20 cellular contexts compared by ENCODE assay signal in genomic region chr6:26470643-26471042, GRCh38. TPM values are rescaled to one million over a fixed set of nuclear protein-coding genes. Genes with fewer than 3 reads are reported as not detected.
DNase-seq lines count a peak whose midpoint lies in the region; ATAC-seq, FAIRE-seq and TF ChIP-seq lines count a peak whose summit lies in the region.
"Had no signal": no experiment of that assay in that cellular context is flagged by ENCODE, and none has a peak within 500 bp of the region (broad histone marks: within the 10 kb centered on the region; RNA-seq: fewer than 3 reads in every experiment).

No MANE protein-coding gene starts in this region.

- H3K4me1 ChIP-seq in HepG2 (ENCODE audit: insufficient read depth, low read length) = peaks cover 32% of the 10 kb centered on the region
- peaks cover 0 to 10% (median 0%) of the 10 kb centered on the region in 4 donors for H3K4me1 ChIP-seq in right lobe of liver
- peaks cover 30 to 31% of the 10 kb centered on the region in 2 experiments for H3K4me1 ChIP-seq in neutrophil (ENCODE audit: control insufficient read depth in 1 of 2, insufficient read depth in 1 of 2, low read depth in 1 of 2, low read length in 1 of 2)

- H3K27ac ChIP-seq in HepG2 (ENCODE audit: extremely low read length, insufficient read depth, low read length) (no peak overlapping the region), right lobe of liver (no peak overlapping the region), neutrophil (peak overlapping the region; percentile 97)

- no peaks in the 10 kb centered on the region for H3K27me3 Mint-ChIP-seq in dendritic cell treated with granulocyte-macrophage colony-stimulating factor and Interleukin-4, amounts not matched to agents 40 ng/mL and 50 ng/mL, for 4 days

- H3K27ac Mint-ChIP-seq in dendritic cell treated with granulocyte-macrophage colony-stimulating factor and Interleukin-4, amounts not matched to agents 40 ng/mL and 50 ng/mL, for 4 days = peak overlapping the region; percentile 56

- peaks cover 70% of the 10 kb centered on the region for H3K36me3 Mint-ChIP-seq in dendritic cell treated with granulocyte-macrophage colony-stimulating factor and Interleukin-4, amounts not matched to agents 40 ng/mL and 50 ng/mL, for 4 days (ENCODE audit: low read depth)

- H3K9me3 ChIP-seq in HepG2 (ENCODE audit: low read length) = no peaks in the 10 kb centered on the region
- H3K9me3 ChIP-seq in right lobe of liver = no peaks in the 10 kb centered on the region
- H3K9me3 ChIP-seq in neutrophil = no peaks in the 10 kb centered on the region

- POLR2A ChIA-PET in HepG2 (lab: Yijun Ruan, JAX) = interaction anchor here (1.0 kb wide), 1 partner anchor 62 kb away, joined by 3 read pairs; no protein-coding TSS in a partner anchor

- in situ Hi-C loops in HepG2 (cut with HindIII; ENCODE audit: extremely low pct_ligation_motif_present, low pct_unique_long_range_greater_than_20kb) (no loop called here), GM13976 (cut with MboI; ENCODE audit: low sequenced_read_pairs, unreplicated experiment) (no loop called here)

- H3K79me2 ChIP-seq in HepG2 (ENCODE audit: insufficient read depth, low read length) = no peaks in the 10 kb centered on the region

- peaks cover 69% of the 10 kb centered on the region for H3K4me1 Mint-ChIP-seq in dendritic cell treated with granulocyte-macrophage colony-stimulating factor and Interleukin-4, amounts not matched to agents 40 ng/mL and 50 ng/mL, for 4 days (ENCODE audit: low read depth)

- BruUV-seq in HepG2 (replicated peaks; lab: Mats Ljungman, UMichigan) = no TSS peak

- TF ChIP-seq POLR2A in HepG2 (IDR thresholded peaks at IDR 0.05; ENCODE audit: insufficient read depth in 1 of 2, low read depth in 2 of 2, low read length in 2 of 2) (no peak), right lobe of liver (IDR thresholded peaks at IDR 0.05) (no peak)

- H2AFZ ChIP-seq in HepG2 (ENCODE audit: low read length) = no peak overlapping the region

- H3K36me3 ChIP-seq in HepG2 (replicated peaks in 1 of 2; ENCODE audit: control insufficient read depth in 1 of 2, insufficient read depth in 2 of 2, low read length in 2 of 2) = peaks cover 15 to 25% of the 10 kb centered on the region in 2 experiments
- H3K36me3 ChIP-seq in right lobe of liver = peaks cover 0 to 22% (median 12%) of the 10 kb centered on the region in 4 donors
- peaks cover 53% of the 10 kb centered on the region for H3K36me3 ChIP-seq in neutrophil

- H3K27me3 ChIP-seq in HepG2 (ENCODE audit: control insufficient read depth in 1 of 2, insufficient read depth in 2 of 2, low read length in 2 of 2) (no peaks in the 10 kb centered on the region), right lobe of liver (no peaks in the 10 kb centered on the region), neutrophil (no peaks in the 10 kb centered on the region)

- no peak for FAIRE-seq in HepG2 (lab: Jason Lieb, UNC)
- no peak for FAIRE-seq in D721Med (lab: Jason Lieb, UNC)
- FAIRE-seq: GM12878, GM19239 had no signal

- no peak overlapping the region for H3K4me3 Mint-ChIP-seq in dendritic cell treated with granulocyte-macrophage colony-stimulating factor and Interleukin-4, amounts not matched to agents 40 ng/mL and 50 ng/mL, for 4 days

- TF ChIP-seq RAD21 in HepG2 (CRISPR knock-in tag; IDR thresholded peaks at IDR 0.05) = no peak

- TF ChIP-seq CTCF in HepG2 (CRISPR knock-in tag; IDR thresholded peaks at IDR 0.05) (no peak), right lobe of liver (IDR thresholded peaks at IDR 0.05) (no peak), neutrophil (IDR thresholded peaks at IDR 0.05) (no peak), D721Med (IDR thresholded peaks at IDR 0.05; ENCODE audit: insufficient read depth, missing control alignments) (no peak), GM13976 (IDR thresholded peaks at IDR 0.05; ENCODE audit: borderline replicate concordance, control extremely low read depth, extremely low read depth, insufficient read depth, missing control alignments) (no peak)

- 71% methylated on average over 4 of the region's 4 CpGs for WGBS in HepG2 (ENCODE audit: low lambda C conversion rate)
- WGBS in right lobe of liver (ENCODE audit: insufficient coverage, low coverage, low lambda C conversion rate, missing lambda C conversion rate) = 75% methylated on average over 2 of the region's 4 CpGs

- no peak overlapping the region for H3K4me3 ChIP-seq in HepG2 (replicated peaks in 1 of 3; ENCODE audit: insufficient read depth in 1 of 3, low read depth in 2 of 3, low read length in 3 of 3)
- no peak overlapping the region for H3K4me3 ChIP-seq in right lobe of liver
- H3K4me3 ChIP-seq in neutrophil (ENCODE audit: low read depth in 1 of 2, low read length in 1 of 2) = no peak overlapping the region
- H3K4me3 ChIP-seq: GM12878 had no signal

- H3K9me3 Mint-ChIP-seq in dendritic cell treated with granulocyte-macrophage colony-stimulating factor and Interleukin-4, amounts not matched to agents 40 ng/mL and 50 ng/mL, for 4 days = peaks cover 11% of the 10 kb centered on the region

- CTCF ChIA-PET in HepG2 (lab: Yijun Ruan, JAX; ENCODE audit: low intra/inter-chr PET ratio, low total read pairs) = no interaction called here

- no peak for DNase-seq in HepG2 (ENCODE audit: low spot score)
- DNase-seq in right lobe of liver = no peak
- no peak for DNase-seq in NCI-H82 treated with DMSO at 0.1 percent for 48 hours (lab: John Stamatoyannopoulos, UW; ENCODE audit: unreplicated experiment)
- no peak for DNase-seq in D721Med (ENCODE audit: insufficient read length, low spot score)
- DNase-seq in GM13976 (ENCODE audit: low spot score) = no peak
- DNase-seq: ACHN, DMS79, HCEC 1CT, MV-4-11, NCI-H1417 treated with DMSO at 0.1 percent for 48 hours, NCI-H2081, NCI-H524, SIG-M5 had no signal

- no peak for ATAC-seq in HepG2
- no peak for ATAC-seq in right lobe of liver
- ATAC-seq: GM12878 had no signal

- intact Hi-C loops in HepG2 (cut with micrococcal nuclease; ENCODE audit: unreplicated experiment) = no loop called here
- intact Hi-C loops in right lobe of liver (cut with DNase I) = no loop called here
- intact Hi-C loops in dendritic cell treated with granulocyte-macrophage colony-stimulating factor and Interleukin-4, amounts not matched to agents 40 ng/mL and 50 ng/mL, for 4 days (cut with micrococcal nuclease) = no loop called here

- H4K20me1 ChIP-seq in HepG2 (ENCODE audit: insufficient read depth, low read length) = no peaks in the 10 kb centered on the region

- H3K9ac ChIP-seq in HepG2 (ENCODE audit: insufficient read depth, low read depth, low read length) = no peak overlapping the region

- H3K4me2 ChIP-seq in HepG2 (ENCODE audit: low read depth, low read length) = no peak overlapping the region

- TF ChIP-seq EP300 in HepG2 (IDR thresholded peaks at IDR 0.05; ENCODE audit: low read depth in 2 of 2, low read length in 2 of 2) (no peak), HepG2 (CRISPR knock-in tag; IDR thresholded peaks at IDR 0.05; ENCODE audit: borderline replicate concordance) (no peak)

RNA-seq across cellular contexts. Expression of gene BTN2A1, which starts 12.9 kb away (rescaled TPM):
- total RNA-seq in HepG2 (2016; rRNA removed; fragmentation: Illumina TruSeq; extraction: Trizol) (9.1 and 16.4 TPM in 2 replicates), right lobe of liver (1 to 10 TPM; 3.6 to 8.3 (median 5.2) TPM)
- total RNA-seq in HepG2 (2016; cell fraction: cytosol; rRNA removed; fragmentation: Illumina TruSeq; extraction: Trizol; ENCODE audit: low read depth) = 2.8 and 3.8 TPM in 2 replicates
- 9.2 and 15.3 TPM in 2 replicates for total RNA-seq in HepG2 (2016; cell fraction: insoluble cytoplasmic fraction; rRNA removed; fragmentation: Illumina TruSeq; extraction: Trizol)
- 5.5 and 6.0 TPM in 2 replicates for total RNA-seq in HepG2 (2016; cell fraction: membrane; rRNA removed; fragmentation: Illumina TruSeq; extraction: Trizol)
- total RNA-seq in HepG2 (2016; cell fraction: nucleus; rRNA removed; fragmentation: Illumina TruSeq; extraction: Trizol) = 18.6 and 21.3 TPM in 2 replicates
- 30.4 and 35.0 TPM in 2 replicates for polyA plus RNA-seq in HepG2 (2011; rRNA removed)
- 23.7 and 28.2 TPM in 2 replicates for polyA plus RNA-seq in HepG2 (2011; cell fraction: cytosol; rRNA removed)
- polyA plus RNA-seq in HepG2 (2011; cell fraction: nucleus; rRNA removed) = 33.3 and 38.3 TPM in 2 replicates
- polyA plus RNA-seq in HepG2 (2012) = 18.7 and 23.0 TPM in 2 replicates
- 2.6 and 3.2 TPM in 2 replicates for polyA plus RNA-seq in HepG2 (2016; cell fraction: cytosol; fragmentation: Illumina TruSeq; extraction: Trizol; ENCODE audit: low read depth)
- polyA plus RNA-seq in HepG2 (2016; cell fraction: insoluble cytoplasmic fraction; fragmentation: Illumina TruSeq; extraction: Trizol; ENCODE audit: low read depth) = 11.1 TPM in 2 replicates
- 3.3 and 3.5 TPM in 2 replicates for polyA plus RNA-seq in HepG2 (2016; cell fraction: membrane; fragmentation: Illumina TruSeq; extraction: Trizol; ENCODE audit: low read depth)
- 49.0 and 49.2 TPM in 2 replicates for polyA plus RNA-seq in HepG2 (2016; cell fraction: nucleus; fragmentation: Illumina TruSeq; extraction: Trizol; ENCODE audit: insufficient read depth, low read depth)
- 23.9 and 31.6 TPM in 2 replicates for polyA minus RNA-seq in HepG2 (2011; rRNA and poly(A)+ RNA removed; ENCODE audit: low replicate concordance)
- polyA minus RNA-seq in HepG2 (2011; cell fraction: cytosol; rRNA and poly(A)+ RNA removed) = 10.4 and 12.6 TPM in 2 replicates
- 25.0 and 37.0 TPM in 2 replicates for polyA minus RNA-seq in HepG2 (2011; cell fraction: nucleus; rRNA and poly(A)+ RNA removed)

RNA-seq across cellular contexts. Expression of gene BTN1A1, which starts 29.5 kb away (rescaled TPM):
- total RNA-seq in HepG2 (2016; rRNA removed; fragmentation: Illumina TruSeq; extraction: Trizol) = not detected in 2 replicates
- not detected in 2 replicates for total RNA-seq in HepG2 (2016; cell fraction: cytosol; rRNA removed; fragmentation: Illumina TruSeq; extraction: Trizol; ENCODE audit: low read depth)
- not detected in 2 replicates for total RNA-seq in HepG2 (2016; cell fraction: insoluble cytoplasmic fraction; rRNA removed; fragmentation: Illumina TruSeq; extraction: Trizol)
- total RNA-seq in HepG2 (2016; cell fraction: membrane; rRNA removed; fragmentation: Illumina TruSeq; extraction: Trizol) = not detected in 2 replicates
- total RNA-seq in HepG2 (2016; cell fraction: nucleus; rRNA removed; fragmentation: Illumina TruSeq; extraction: Trizol) = not detected in 2 replicates
- 0.04 and 0.12 TPM in 2 replicates for polyA plus RNA-seq in HepG2 (2011; rRNA removed)
- polyA plus RNA-seq in HepG2 (2011; cell fraction: cytosol; rRNA removed) = 0.04 and 0.08 TPM in 2 replicates
- not detected in 2 replicates for polyA plus RNA-seq in HepG2 (2011; cell fraction: nucleus; rRNA removed)
- polyA plus RNA-seq in HepG2 (2012) = 0.05 and 0.07 TPM in 2 replicates
- polyA plus RNA-seq in HepG2 (2016; cell fraction: cytosol; fragmentation: Illumina TruSeq; extraction: Trizol; ENCODE audit: low read depth) = not detected in 2 replicates
- not detected in 2 replicates for polyA plus RNA-seq in HepG2 (2016; cell fraction: insoluble cytoplasmic fraction; fragmentation: Illumina TruSeq; extraction: Trizol; ENCODE audit: low read depth)
- not detected in 2 replicates for polyA plus RNA-seq in HepG2 (2016; cell fraction: membrane; fragmentation: Illumina TruSeq; extraction: Trizol; ENCODE audit: low read depth)
- polyA plus RNA-seq in HepG2 (2016; cell fraction: nucleus; fragmentation: Illumina TruSeq; extraction: Trizol; ENCODE audit: insufficient read depth, low read depth) = not detected in 2 replicates
- polyA minus RNA-seq in HepG2 (2011; rRNA and poly(A)+ RNA removed; ENCODE audit: low replicate concordance) = not detected in 2 replicates
- polyA minus RNA-seq in HepG2 (2011; cell fraction: cytosol; rRNA and poly(A)+ RNA removed) = not detected in 2 replicates
- polyA minus RNA-seq in HepG2 (2011; cell fraction: nucleus; rRNA and poly(A)+ RNA removed) = not detected in 2 replicates
- total RNA-seq in right lobe of liver = not detected
- total RNA-seq: G401, HT-29, RPMI7951 had no signal

RNA-seq across cellular contexts. Expression of gene BTN3A3, which starts 30.3 kb away (rescaled TPM):
- total RNA-seq in HepG2 (2016; rRNA removed; fragmentation: Illumina TruSeq; extraction: Trizol) (2.9 and 4.3 TPM in 2 replicates), right lobe of liver (10 to 100 TPM in 3 of 6 experiments, 1 to 10 TPM in 3; 5.2 to 13.8 (median 9.1) TPM)
- 1.1 and 1.8 TPM in 2 replicates for total RNA-seq in HepG2 (2016; cell fraction: cytosol; rRNA removed; fragmentation: Illumina TruSeq; extraction: Trizol; ENCODE audit: low read depth)
- total RNA-seq in HepG2 (2016; cell fraction: insoluble cytoplasmic fraction; rRNA removed; fragmentation: Illumina TruSeq; extraction: Trizol) = 4.0 and 5.3 TPM in 2 replicates
- total RNA-seq in HepG2 (2016; cell fraction: membrane; rRNA removed; fragmentation: Illumina TruSeq; extraction: Trizol) = 1.1 and 2.7 TPM in 2 replicates
- total RNA-seq in HepG2 (2016; cell fraction: nucleus; rRNA removed; fragmentation: Illumina TruSeq; extraction: Trizol) = 10.3 and 12.7 TPM in 2 replicates
- 5.0 and 6.3 TPM in 2 replicates for polyA plus RNA-seq in HepG2 (2011; rRNA removed)
- polyA plus RNA-seq in HepG2 (2011; cell fraction: cytosol; rRNA removed) = 2.3 and 3.7 TPM in 2 replicates
- 12.9 and 22.9 TPM in 2 replicates for polyA plus RNA-seq in HepG2 (2011; cell fraction: nucleus; rRNA removed)
- 3.7 and 5.2 TPM in 2 replicates for polyA plus RNA-seq in HepG2 (2012)
- polyA plus RNA-seq in HepG2 (2016; cell fraction: cytosol; fragmentation: Illumina TruSeq; extraction: Trizol; ENCODE audit: low read depth) = 0.26 and 0.36 TPM in 2 replicates
- polyA plus RNA-seq in HepG2 (2016; cell fraction: insoluble cytoplasmic fraction; fragmentation: Illumina TruSeq; extraction: Trizol; ENCODE audit: low read depth) = 1.9 and 2.2 TPM in 2 replicates
- 0.65 and 0.73 TPM in 2 replicates for polyA plus RNA-seq in HepG2 (2016; cell fraction: membrane; fragmentation: Illumina TruSeq; extraction: Trizol; ENCODE audit: low read depth)
- 13.4 and 14.1 TPM in 2 replicates for polyA plus RNA-seq in HepG2 (2016; cell fraction: nucleus; fragmentation: Illumina TruSeq; extraction: Trizol; ENCODE audit: insufficient read depth, low read depth)
- polyA minus RNA-seq in HepG2 (2011; rRNA and poly(A)+ RNA removed; ENCODE audit: low replicate concordance) = 8.0 and 29.3 TPM in 2 replicates
- polyA minus RNA-seq in HepG2 (2011; cell fraction: cytosol; rRNA and poly(A)+ RNA removed) = 1.1 and 1.4 TPM in 2 replicates
- 10.0 and 27.5 TPM in 2 replicates for polyA minus RNA-seq in HepG2 (2011; cell fraction: nucleus; rRNA and poly(A)+ RNA removed)
